In the genomic region with DNA sequence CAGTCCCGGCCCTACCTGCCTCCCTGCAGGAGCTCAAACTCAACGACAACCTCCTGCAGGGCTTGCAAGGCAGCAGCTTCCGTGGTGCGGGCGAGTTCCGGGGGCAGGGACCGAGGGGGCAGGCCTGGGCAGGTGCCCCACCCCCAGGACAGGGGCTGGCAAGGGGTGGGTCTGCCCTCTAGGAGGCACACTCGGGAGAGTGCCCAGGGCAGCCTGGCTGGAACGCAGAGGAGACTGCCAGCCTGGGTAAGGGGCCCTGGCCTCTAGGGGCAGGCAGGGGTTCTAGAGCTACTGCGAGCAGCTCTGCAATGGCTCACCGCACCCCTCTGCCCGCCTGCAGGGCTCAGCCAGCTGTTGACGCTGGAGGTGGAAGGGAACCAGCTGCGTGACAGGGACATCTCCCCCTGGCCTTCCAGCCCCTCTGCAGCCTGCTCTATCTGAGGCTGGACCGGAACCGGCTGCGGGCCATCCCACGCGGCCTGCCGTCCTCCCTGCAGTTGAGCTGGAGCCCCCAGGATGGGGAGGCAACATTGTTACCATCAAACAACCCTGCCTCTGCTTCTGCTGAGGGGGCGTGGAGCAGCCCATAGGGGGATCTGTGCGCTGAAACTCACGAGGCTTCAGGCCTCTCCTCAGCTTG, we compare ENCODE assay signal across 24 cellular contexts. TPM values are rescaled to one million over a fixed set of nuclear protein-coding genes. Genes with fewer than 3 reads are reported as not detected.
"Had no signal": no experiment of that assay in that cellular context is flagged by ENCODE, and none has a peak within 500 bp of the region (broad histone marks: within the 10 kb centered on the region; RNA-seq: fewer than 3 reads in every experiment).

No MANE protein-coding gene starts in this region.

- DNase-seq: activated CD4-positive, alpha-beta memory T cell treated with anti-CD3 and anti-CD28 coated beads for 36 hours; activated CD4-positive, alpha-beta T cell treated with anti-CD3 and anti-CD28 coated beads, Interleukin-2, amount 10 ng/mL, durations not matched to agents 7 days and 5 days; activated CD4-positive, CD25-positive, alpha-beta regulatory T cell; activated CD8-positive, alpha-beta memory T cell treated with anti-CD3 and anti-CD28 coated beads for 24 hours; activated gamma-delta T cell; activated naive CD4-positive, alpha-beta T cell treated with anti-CD3 and anti-CD28 coated beads for 36 hours; activated naive CD8-positive, alpha-beta T cell treated with anti-CD3 and anti-CD28 coated beads for 36 hours; activated T-cell treated with anti-CD3 and anti-CD28 coated beads for 4 hours; activated T-cell treated with anti-CD3 and anti-CD28 coated beads, Interleukin-2, amount 50 U/mL, for 48 hours; central memory CD4-positive, alpha-beta T cell; KG1; NCI-H1092 treated with DMSO at 0.1 percent for 48 hours; NCI-H1417 treated with DMSO at 0.1 percent for 48 hours; NCI-H1694; NCI-H2029; NCI-H345; NCI-H524; SIG-M5; T-helper 17 cell; T-helper 9 cell had no signal

- ATAC-seq: activated T-helper 17 cell treated with anti-CD3 and anti-CD28 coated beads, Interleukin-2, amount 50 U/mL, for 72 hours; T-helper 17 cell had no signal

RNA-seq across cellular contexts. Expression of a gene that starts 12.3 kb away (rescaled TPM):
- total RNA-seq: activated CD4-positive, alpha-beta memory T cell treated with anti-CD3 and anti-CD28 coated beads for 36 hours; activated CD4-positive, alpha-beta T cell treated with anti-CD3 and anti-CD28 coated beads, Interleukin-2, amount 10 ng/mL, durations not matched to agents 7 days and 5 days; activated naive CD4-positive, alpha-beta T cell treated with anti-CD3 and anti-CD28 coated beads for 36 hours; activated naive CD8-positive, alpha-beta T cell treated with anti-CD3 and anti-CD28 coated beads for 36 hours; activated T-helper 17 cell treated with anti-CD3 and anti-CD28 coated beads, Interleukin-2, amount 50 U/mL, for 72 hours; LHCN-M2; T-helper 17 cell had no signal

RNA-seq across cellular contexts. Expression of a gene that starts 34.9 kb away (rescaled TPM):
- total RNA-seq: activated CD4-positive, alpha-beta memory T cell treated with anti-CD3 and anti-CD28 coated beads for 36 hours; activated naive CD4-positive, alpha-beta T cell treated with anti-CD3 and anti-CD28 coated beads for 36 hours; activated naive CD8-positive, alpha-beta T cell treated with anti-CD3 and anti-CD28 coated beads for 36 hours; activated T-helper 17 cell treated with anti-CD3 and anti-CD28 coated beads, Interleukin-2, amount 50 U/mL, for 72 hours; bronchial epithelial cell; LHCN-M2; M059J; T-helper 17 cell had no signal
